1 cellular context compared by ENCODE assay signal in genomic region chr10:63515002-63515763, GRCh38.
TF ChIP-seq lines count a peak whose summit lies in the region.

No MANE protein-coding gene starts in this region.

TF ChIP-seq in K562, 482 proteins besides CTCF, POLR2A, EP300 and RAD21:
- no peak for TF ChIP-seq HSF4 (CRISPR knock-in tag; IDR thresholded peaks at IDR 0.05; ENCODE audit: borderline replicate concordance)
- peak; percentile 44; the same call in 1 of the 2 replicates for TF ChIP-seq SOX6 (IDR thresholded peaks at IDR 0.05)
- TF ChIP-seq KDM1A (IDR thresholded peaks at IDR 0.05), result 0 out of 4 replicates have a peak, but pooled peaks of 1 of the 2 experiments have one; percentile 9
- TF ChIP-seq ARID1B (IDR thresholded peaks at IDR 0.05), result 0 out of 2 replicates have a peak, but pooled peaks have one; percentile 11
- TF ChIP-seq ZNF717 (CRISPR knock-in tag; IDR thresholded peaks at IDR 0.05), result no peak
- TF ChIP-seq NONO (IDR thresholded peaks at IDR 0.05; ENCODE audit: low read depth in 2 of 2, low read length in 1 of 2), result no peak
- TF ChIP-seq ZNF766 (CRISPR knock-in tag; conservative IDR thresholded peaks at IDR 0.05), result peak; percentile 71
- TF ChIP-seq GABPA (tag; conservative IDR thresholded peaks at IDR 0.05; ENCODE audit: low read depth), result peak; percentile 50; the same call in 1 of the 2 replicates
- TF ChIP-seq ETV1 (tag; conservative IDR thresholded peaks at IDR 0.05; ENCODE audit: low read depth), result peak; percentile 43; the same call in 1 of the 2 replicates
- TF ChIP-seq, protein P1, sequence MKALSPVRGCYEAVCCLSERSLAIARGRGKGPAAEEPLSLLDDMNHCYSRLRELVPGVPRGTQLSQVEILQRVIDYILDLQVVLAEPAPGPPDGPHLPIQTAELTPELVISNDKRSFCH (CRISPR knock-in tag; IDR thresholded peaks at IDR 0.05), result no peak
- TF ChIP-seq, protein P1 (tag; IDR thresholded peaks at IDR 0.05), result no peak
- TF ChIP-seq PKNOX1 (IDR thresholded peaks at IDR 0.05), result peak; percentile 62; the same call in 1 of the 2 replicates
- peak; percentile 63 for TF ChIP-seq MEIS2 (IDR thresholded peaks at IDR 0.05; ENCODE audit: partially characterized antibody)
- no peak for TF ChIP-seq NR2C2 (CRISPR knock-in tag; IDR thresholded peaks at IDR 0.05)
- TF ChIP-seq NR2C2 (tag; IDR thresholded peaks at IDR 0.05), result peak; percentile 41; the same call in 1 of the 2 replicates
